ENCODE assay signal across 8 cellular contexts in the genomic region with DNA sequence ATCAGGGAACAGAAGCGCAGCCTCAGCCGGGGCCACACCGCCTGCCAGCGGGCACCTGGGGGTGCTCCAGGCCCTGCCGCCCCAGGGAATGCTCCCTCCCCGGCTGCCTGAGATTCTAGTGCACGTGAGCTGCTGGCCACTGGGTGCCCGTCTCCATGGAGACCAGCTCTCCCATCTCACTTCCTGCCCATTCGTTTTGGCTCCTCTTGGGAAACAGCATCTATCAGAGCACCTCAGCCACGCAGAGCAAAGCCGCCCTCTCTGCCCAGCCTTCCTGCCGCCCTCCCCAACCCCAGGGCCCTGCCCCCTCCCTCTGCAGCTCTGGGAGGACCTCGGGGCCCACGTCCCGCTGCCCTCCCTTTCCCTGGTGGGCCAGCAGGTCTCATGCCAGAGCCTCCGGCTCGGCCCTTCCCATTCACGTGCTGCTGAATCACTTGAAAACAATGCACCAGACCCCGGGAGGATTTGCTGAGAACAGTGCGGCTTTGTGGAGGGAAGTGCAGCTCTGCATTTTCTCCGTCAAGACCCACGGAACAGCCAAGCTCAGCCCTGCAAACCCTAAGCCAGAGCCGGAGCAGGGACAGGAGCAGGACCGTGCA. TPM values are rescaled to one million over a fixed set of nuclear protein-coding genes. Genes with fewer than 3 reads are reported as not detected.
DNase-seq lines count a peak whose midpoint lies in the region; ATAC-seq, FAIRE-seq and TF ChIP-seq lines count a peak whose summit lies in the region.

No MANE protein-coding gene starts in this region.

- peaks cover 15% of the 10 kb centered on the region for H3K4me1 Mint-ChIP-seq in endodermal cell

- H3K4me1 ChIP-seq in endodermal cell (ENCODE audit: control insufficient read depth, insufficient read depth, low read length) (peaks cover 6% of the 10 kb centered on the region), lung (ENCODE audit: control insufficient read depth in 2 of 2, insufficient read depth in 2 of 2, low read length in 2 of 2) (peaks cover 9 to 44% of the 10 kb centered on the region in 2 donors)

- TF ChIP-seq CTCF in endodermal cell (conservative IDR thresholded peaks at IDR 0.05), result no peak
- no peak for TF ChIP-seq CTCF in lung (IDR thresholded peaks at IDR 0.05; ENCODE audit: control extremely low read depth, extremely low read depth)

- FAIRE-seq in RCC 7860 (lab: Jason Lieb, UNC), result peak; percentile 71

- H3K27ac ChIP-seq in endodermal cell (ENCODE audit: low read depth, low read length) (peak overlapping the region; percentile 94), lung (ENCODE audit: low read depth in 1 of 2, low read length in 1 of 2) (peak overlapping the region; percentile 94 to 97)

- H3K4me3 ChIP-seq in endodermal cell (ENCODE audit: low read length) (no peak overlapping the region), lung (no peak overlapping the region)

- 26 to 45% methylated on average over 21 to 24 of the region's 24 CpGs for WGBS in endodermal cell (ENCODE audit: insufficient coverage in 1 of 2, insufficient read length in 1 of 2), 2 experiments
- WGBS in lung, 2 donors, result 10 to 13% methylated on average over 23 to 24 of the region's 24 CpGs

- peak overlapping the region; percentile 88 for H3K27ac Mint-ChIP-seq in endodermal cell

- peak overlapping the region; percentile 29 for H3K4me3 Mint-ChIP-seq in endodermal cell

- H3K36me3 ChIP-seq in endodermal cell (ENCODE audit: control insufficient read depth, insufficient read depth, low read length) (no peaks in the 10 kb centered on the region), lung (ENCODE audit: control insufficient read depth in 2 of 2, insufficient read depth in 2 of 2, low read length in 2 of 2) (peaks cover 0 to 1% of the 10 kb centered on the region in 2 donors)

- H3K9me3 ChIP-seq in endodermal cell (ENCODE audit: control insufficient read depth, low read length), result no peaks in the 10 kb centered on the region
- no peaks in the 10 kb centered on the region for H3K9me3 ChIP-seq in lung (ENCODE audit: control insufficient read depth in 2 of 2, insufficient read depth in 1 of 2, low read length in 1 of 2)

- no peaks in the 10 kb centered on the region for H3K27me3 Mint-ChIP-seq in endodermal cell (ENCODE audit: insufficient read depth)

- ATAC-seq in lung (ENCODE audit: insufficient read depth, low FRiP score), result peak; percentile 61
- ATAC-seq in HG02678 (IDR thresholded peaks at IDR 0.05; ENCODE audit: unreplicated experiment), result no peak
- ATAC-seq in GM21528 (IDR thresholded peaks at IDR 0.05; ENCODE audit: low FRiP score, unreplicated experiment), result no peak

- no peak overlapping the region for H3K9ac ChIP-seq in endodermal cell (ENCODE audit: extremely low read depth, low read length, poor library complexity, severe bottlenecking)

- H3K9me3 Mint-ChIP-seq in endodermal cell, result no peaks in the 10 kb centered on the region

- DNase-seq in SKM-1 treated with dmso at 0.1 percent for 144 hours (lab: John Stamatoyannopoulos, UW; ENCODE audit: unreplicated experiment) (peak; percentile 8), SKM-1 (lab: John Stamatoyannopoulos, UW; ENCODE audit: unreplicated experiment) (no peak), RCC 7860 (ENCODE audit: low spot score) (peak; percentile 89), endodermal cell (peak; percentile 92), lung (ENCODE audit: low spot score) (peak; percentile 63), superior temporal gyrus (ENCODE audit: extremely low spot score) (peak; percentile 94)

- no peaks in the 10 kb centered on the region for H3K36me3 Mint-ChIP-seq in endodermal cell (ENCODE audit: low read depth)

- H3K27me3 ChIP-seq in endodermal cell (ENCODE audit: control insufficient read depth, insufficient read depth, low read length, poor library complexity, severe bottlenecking), result no peaks in the 10 kb centered on the region
- H3K27me3 ChIP-seq in lung (ENCODE audit: control insufficient read depth, insufficient read depth), result no peaks in the 10 kb centered on the region

RNA-seq across cellular contexts. Expression of a gene that starts 19.4 kb away (rescaled TPM):
- total RNA-seq in endodermal cell (1 to 10 TPM in 1 of 2 donors, under 1 TPM in 1; 0.97 to 2.2 TPM), lung (1 to 10 TPM; 8.2 to 8.3 TPM)
- polyA plus RNA-seq in endodermal cell (2013, experiment 1 of 2), result 0.43 TPM
- polyA plus RNA-seq in endodermal cell (2013, experiment 2 of 2), result 0.37 TPM
- 1 to 10 TPM in 1 of 2 donors, under 1 TPM in 1; 0.39 to 1.7 TPM for polyA plus RNA-seq in lung

RNA-seq across cellular contexts. Expression of a gene that starts 41.6 kb away (rescaled TPM):
- total RNA-seq in endodermal cell (10 to 100 TPM; 36.9 to 42.7 TPM), lung (100 to 1,000 TPM in 1 of 2 donors, 10 to 100 TPM in 1; 95.6 to 176 TPM)
- 61.1 TPM for polyA plus RNA-seq in endodermal cell (2013, experiment 1 of 2)
- 60.7 TPM for polyA plus RNA-seq in endodermal cell (2013, experiment 2 of 2)
- 10 to 100 TPM; 47.5 to 88.2 TPM for polyA plus RNA-seq in lung

RNA-seq across cellular contexts. Expression of a gene that starts 43.0 kb away (rescaled TPM):
- 10 to 100 TPM; 57.1 to 62.5 TPM for total RNA-seq in endodermal cell
- 22.4 TPM for polyA plus RNA-seq in endodermal cell (2013, experiment 1 of 2)
- 26.5 TPM for polyA plus RNA-seq in endodermal cell (2013, experiment 2 of 2)
- total RNA-seq in lung, result 10 to 100 TPM; 56.4 to 61.5 TPM
- polyA plus RNA-seq in lung, result 10 to 100 TPM; 22.2 to 33.3 TPM
